8 cellular contexts compared by ENCODE assay signal in the genomic region with DNA sequence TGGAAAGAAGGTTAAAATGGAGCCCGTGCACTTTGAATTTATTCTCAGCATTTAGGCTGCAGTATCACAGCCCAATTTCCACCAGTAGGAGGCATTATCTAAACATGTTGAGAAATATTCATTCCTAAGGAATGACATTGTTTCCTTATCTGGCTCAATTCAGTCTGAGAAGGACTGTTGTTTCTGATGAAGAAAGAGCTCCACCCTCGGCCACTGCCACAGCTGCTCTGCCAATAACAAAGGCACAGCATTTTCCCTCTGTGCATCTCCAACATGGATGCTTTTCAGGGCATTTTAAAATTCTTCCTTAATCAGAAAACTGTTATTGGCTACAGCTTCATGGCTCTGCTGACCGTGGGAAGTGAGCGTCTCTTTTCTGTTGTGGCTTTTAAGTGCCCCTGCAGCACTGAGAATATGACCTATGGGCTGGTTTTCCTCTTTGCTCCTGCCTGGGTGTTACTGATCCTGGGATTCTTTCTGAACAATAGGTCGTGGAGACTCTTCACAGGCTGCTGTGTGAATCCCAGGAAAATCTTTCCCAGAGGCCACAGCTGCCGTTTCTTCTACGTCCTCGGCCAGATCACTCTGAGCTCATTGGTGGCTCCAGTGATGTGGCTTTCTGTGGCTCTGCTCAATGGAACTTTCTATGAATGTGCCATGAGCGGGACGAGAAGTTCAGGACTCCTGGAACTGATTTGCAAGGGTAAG. TPM values are rescaled to one million over a fixed set of nuclear protein-coding genes. Genes with fewer than 3 reads are reported as not detected.
A peak's percentile ranks its signal among the peaks of the same experiment; 100 is the strongest.
DNase-seq lines count a peak whose midpoint lies in the region; ATAC-seq and TF ChIP-seq lines count a peak whose summit lies in the region.

A gene with protein sequence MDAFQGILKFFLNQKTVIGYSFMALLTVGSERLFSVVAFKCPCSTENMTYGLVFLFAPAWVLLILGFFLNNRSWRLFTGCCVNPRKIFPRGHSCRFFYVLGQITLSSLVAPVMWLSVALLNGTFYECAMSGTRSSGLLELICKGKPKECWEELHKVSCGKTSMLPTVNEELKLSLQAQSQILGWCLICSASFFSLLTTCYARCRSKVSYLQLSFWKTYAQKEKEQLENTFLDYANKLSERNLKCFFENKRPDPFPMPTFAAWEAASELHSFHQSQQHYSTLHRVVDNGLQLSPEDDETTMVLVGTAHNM (plus strand): TSS at position 216 of the 708 bp plus-strand sequence. CDS start 58 bp downstream, at position 274.

- peaks cover 0 to 4% (median 1%) of the 10 kb centered on the region in 3 donors for H3K27me3 Mint-ChIP-seq in CD14-positive monocyte (ENCODE audit: low read depth in 3 of 3)
- H3K27me3 Mint-ChIP-seq in T-helper 2 cell treated with Interferon-gamma antibody and Interleukin-4, amounts not matched to agents 5 μg/mL and 100 μg/mL, for 36 hours (ENCODE audit: low read depth): peaks cover 19% of the 10 kb centered on the region
- peaks cover 11% of the 10 kb centered on the region for H3K27me3 Mint-ChIP-seq in activated naive CD4-positive, alpha-beta T cell treated with anti-CD3 and anti-CD28 coated beads, Interleukin-2, amount 10 ng/mL, durations not matched to agents 7 days and 5 days
- H3K27me3 Mint-ChIP-seq in activated T-cell treated with anti-CD3 and anti-CD28 coated beads, Interleukin-2, amount 50 U/mL, for 24 hours: peaks cover under 1% of the 10 kb centered on the region

- H3K27ac Mint-ChIP-seq in CD14-positive monocyte: no peak within 1 kb of the TSS
- no peak within 1 kb of the TSS for H3K27ac Mint-ChIP-seq in T-helper 2 cell treated with Interferon-gamma antibody and Interleukin-4, amounts not matched to agents 5 μg/mL and 100 μg/mL, for 36 hours
- H3K27ac Mint-ChIP-seq in activated naive CD4-positive, alpha-beta T cell treated with anti-CD3 and anti-CD28 coated beads, Interleukin-2, amount 10 ng/mL, durations not matched to agents 7 days and 5 days: no peak within 1 kb of the TSS
- H3K27ac Mint-ChIP-seq in activated T-cell treated with anti-CD3 and anti-CD28 coated beads, Interleukin-2, amount 50 U/mL, for 24 hours: no peak within 1 kb of the TSS

- H3K9me3 Mint-ChIP-seq in CD14-positive monocyte: peaks cover 0 to 12% (median 10%) of the 10 kb centered on the region in 7 donors
- H3K9me3 Mint-ChIP-seq in T-helper 2 cell treated with Interferon-gamma antibody and Interleukin-4, amounts not matched to agents 5 μg/mL and 100 μg/mL, for 36 hours: no peaks in the 10 kb centered on the region
- no peaks in the 10 kb centered on the region for H3K9me3 Mint-ChIP-seq in activated naive CD4-positive, alpha-beta T cell treated with anti-CD3 and anti-CD28 coated beads, Interleukin-2, amount 10 ng/mL, durations not matched to agents 7 days and 5 days
- H3K9me3 Mint-ChIP-seq in activated T-cell treated with anti-CD3 and anti-CD28 coated beads, Interleukin-2, amount 50 U/mL, for 24 hours: peaks cover 9% of the 10 kb centered on the region

- H3K4me1 Mint-ChIP-seq in CD14-positive monocyte: peaks cover 12% of the 10 kb centered on the region
- H3K4me1 Mint-ChIP-seq in T-helper 2 cell treated with Interferon-gamma antibody and Interleukin-4, amounts not matched to agents 5 μg/mL and 100 μg/mL, for 36 hours (ENCODE audit: low read depth): no peaks in the 10 kb centered on the region
- no peaks in the 10 kb centered on the region for H3K4me1 Mint-ChIP-seq in activated naive CD4-positive, alpha-beta T cell treated with anti-CD3 and anti-CD28 coated beads, Interleukin-2, amount 10 ng/mL, durations not matched to agents 7 days and 5 days
- H3K4me1 Mint-ChIP-seq in activated T-cell treated with anti-CD3 and anti-CD28 coated beads, Interleukin-2, amount 50 U/mL, for 24 hours (ENCODE audit: low read depth): no peaks in the 10 kb centered on the region

- H3K4me3 ChIP-seq in Karpas-422 (ENCODE audit: low read length) (no peak within 1 kb of the TSS), breast epithelium (peak within 1 kb of the TSS; percentile 30 to 55 (median 33)), thyroid gland (replicated peaks in 1 of 3) (peak within 1 kb of the TSS in 1 of 3 donors; percentile 21)

- H3K27ac ChIP-seq in Karpas-422 (ENCODE audit: low read length) (no peak within 1 kb of the TSS), breast epithelium (peak within 1 kb of the TSS; percentile 65 to 66), thyroid gland (peak within 1 kb of the TSS; percentile 0 to 80 (median 69))

- no peaks in the 10 kb centered on the region for H4K20me1 ChIP-seq in Karpas-422 (ENCODE audit: insufficient read depth, low read depth, low read length)

- ATAC-seq in left lobe of liver: peak; percentile 68

- intact Hi-C loops in CD14-positive monocyte (cut with micrococcal nuclease) (no loop called here), breast epithelium (cut with DNase I; ENCODE audit: low total_unique reads) (no loop called here), thyroid gland (cut with DNase I) (no loop called here)

- H3K9me3 ChIP-seq in Karpas-422 (ENCODE audit: low read length) (no peaks in the 10 kb centered on the region), breast epithelium (no peaks in the 10 kb centered on the region), thyroid gland (no peaks in the 10 kb centered on the region)

- no peak within 1 kb of the TSS for H3K4me3 Mint-ChIP-seq in CD14-positive monocyte
- no peak within 1 kb of the TSS for H3K4me3 Mint-ChIP-seq in T-helper 2 cell treated with Interferon-gamma antibody and Interleukin-4, amounts not matched to agents 5 μg/mL and 100 μg/mL, for 36 hours
- no peak within 1 kb of the TSS for H3K4me3 Mint-ChIP-seq in activated naive CD4-positive, alpha-beta T cell treated with anti-CD3 and anti-CD28 coated beads, Interleukin-2, amount 10 ng/mL, durations not matched to agents 7 days and 5 days
- no peak within 1 kb of the TSS for H3K4me3 Mint-ChIP-seq in activated T-cell treated with anti-CD3 and anti-CD28 coated beads, Interleukin-2, amount 50 U/mL, for 24 hours

- DNase-seq in CD14-positive monocyte (ENCODE audit: low spot score): no peak
- no peak for DNase-seq in Karpas-422
- DNase-seq in breast epithelium (ENCODE audit: low spot score in 2 of 2): no peak
- DNase-seq in left lobe of liver (ENCODE audit: low spot score): no peak
- peak in 1 of 2 donors; percentile 5 for DNase-seq in thyroid gland
- no peak for DNase-seq in T-helper 2 cell treated with Interferon-gamma antibody and Interleukin-4, amounts not matched to agents 5 μg/mL and 100 μg/mL, for 36 hours (ENCODE audit: low spot score)
- no peak for DNase-seq in activated naive CD4-positive, alpha-beta T cell treated with anti-CD3 and anti-CD28 coated beads, Interleukin-2, amount 10 ng/mL, durations not matched to agents 7 days and 5 days
- no peak for DNase-seq in activated T-cell treated with anti-CD3 and anti-CD28 coated beads, Interleukin-2, amount 50 U/mL, for 24 hours

- H3K27me3 ChIP-seq in Karpas-422 (ENCODE audit: low read length): no peaks in the 10 kb centered on the region
- H3K27me3 ChIP-seq in breast epithelium: no peaks in the 10 kb centered on the region
- no peaks in the 10 kb centered on the region for H3K27me3 ChIP-seq in thyroid gland

- no peaks in the 10 kb centered on the region for H3K79me2 ChIP-seq in Karpas-422 (ENCODE audit: low read length)

- no peaks in the 10 kb centered on the region for H3K9me2 ChIP-seq in Karpas-422 (replicated peaks; ENCODE audit: insufficient read depth, low read length)

- TF ChIP-seq CTCF in CD14-positive monocyte (IDR thresholded peaks at IDR 0.05): peak; percentile 28
- TF ChIP-seq CTCF in breast epithelium (IDR thresholded peaks at IDR 0.05): peak; percentile 29 to 53 (median 43)
- TF ChIP-seq CTCF in thyroid gland (IDR thresholded peaks at IDR 0.05): peak in 4 of 6 experiments; percentile 17 to 37 (median 24)

- CTCF ChIA-PET in activated naive CD4-positive, alpha-beta T cell treated with anti-CD3 and anti-CD28 coated beads, Interleukin-2, amount 10 ng/mL, durations not matched to agents 7 days and 5 days (lab: Charles Lee): interaction anchor here (0.9 to 1.0 kb wide), 2 partner anchors 12 to 22 kb away, joined by 3 to 4 read pairs; no protein-coding TSS in a partner anchor

- TF ChIP-seq POLR2A in breast epithelium (IDR thresholded peaks at IDR 0.05) (no peak), thyroid gland (IDR thresholded peaks at IDR 0.05) (peak in 1 of 2 donors; percentile 9)

- H3K36me3 Mint-ChIP-seq in CD14-positive monocyte: no peaks in the 10 kb centered on the region
- H3K36me3 Mint-ChIP-seq in T-helper 2 cell treated with Interferon-gamma antibody and Interleukin-4, amounts not matched to agents 5 μg/mL and 100 μg/mL, for 36 hours (ENCODE audit: low read depth): no peaks in the 10 kb centered on the region
- H3K36me3 Mint-ChIP-seq in activated naive CD4-positive, alpha-beta T cell treated with anti-CD3 and anti-CD28 coated beads, Interleukin-2, amount 10 ng/mL, durations not matched to agents 7 days and 5 days: no peaks in the 10 kb centered on the region
- H3K36me3 Mint-ChIP-seq in activated T-cell treated with anti-CD3 and anti-CD28 coated beads, Interleukin-2, amount 50 U/mL, for 24 hours (ENCODE audit: low read depth): no peaks in the 10 kb centered on the region

- H3K4me1 ChIP-seq in Karpas-422 (ENCODE audit: low read length) (no peaks in the 10 kb centered on the region), breast epithelium (no peaks in the 10 kb centered on the region), thyroid gland (no peaks in the 10 kb centered on the region)

- H3K4me2 ChIP-seq in Karpas-422 (ENCODE audit: low read depth, low read length, poor library complexity, severe bottlenecking): no peak within 1 kb of the TSS

- no peak within 1 kb of the TSS for H3K9ac ChIP-seq in Karpas-422 (ENCODE audit: low read length)

- H2AFZ ChIP-seq in Karpas-422 (ENCODE audit: low read length): peak within 1 kb of the TSS; percentile 20; the same call in 1 of the 2 replicates

- H3K36me3 ChIP-seq in Karpas-422 (ENCODE audit: insufficient read depth, low read length) (no peaks in the 10 kb centered on the region), breast epithelium (no peaks in the 10 kb centered on the region), thyroid gland (no peaks in the 10 kb centered on the region)

- WGBS in thyroid gland, 2 donors: 55 to 57% methylated on average over 10 of the region's 10 CpGs

RNA-seq across cellular contexts. Expression of the gene that starts here (rescaled TPM):
- not detected for polyA plus RNA-seq in CD14-positive monocyte
- not detected in 2 replicates for total RNA-seq in Karpas-422 (2014; rRNA removed; shearing (Covaris generic); ENCODE audit: low replicate concordance)
- total RNA-seq in breast epithelium: 1 to 10 TPM in 2 of 3 donors, under 1 TPM in 1; 0.73 to 2.4 (median 1.6) TPM
- total RNA-seq in left lobe of liver: 0.20 TPM
- total RNA-seq in thyroid gland: 1 to 10 TPM in 1 of 4 donors, under 1 TPM in 3; 0.59 to 1.3 (median 0.69) TPM

Comparison
In these comparisons a context has a peak if more than half of its experiments do, and no peak if none do; other contexts are left out.
1. Peak in ATAC-seq in left lobe of liver; RNA of the gene not detected or under 1 TPM.